12 cellular contexts compared by ENCODE assay signal in genomic region chr6:145878591-145879295, GRCh38.
"Had no signal": no experiment of that assay in that cellular context is flagged by ENCODE, and none has a peak within 500 bp of the region (broad histone marks: within the 10 kb centered on the region; RNA-seq: fewer than 3 reads in every experiment).

No MANE protein-coding gene starts in this region.

- H3K27me3 ChIP-seq: adrenal gland, gastroesophageal sphincter, testis had no signal

- H3K4me3 ChIP-seq: adrenal gland, gastroesophageal sphincter, testis had no signal

- H3K9me3 ChIP-seq: adrenal gland, gastroesophageal sphincter, testis had no signal

- ATAC-seq: esophagus mucosa; gastroesophageal sphincter; left ventricle myocardium superior; stimulated activated naive CD8-positive, alpha-beta T cell treated with anti-CD3 and anti-CD28 coated beads, Interleukin-15, Interleukin-2, amounts not matched to agents 100 U/mL and 50 U/mL, for 24 hours; T-helper 17 cell had no signal

- H3K36me3 ChIP-seq: adrenal gland, gastroesophageal sphincter had no signal

- H3K4me1 ChIP-seq: adrenal gland had no signal

- DNase-seq: activated naive CD4-positive, alpha-beta T cell treated with anti-CD3 and anti-CD28 coated beads, Interleukin-2, amount 10 ng/mL, durations not matched to agents 7 days and 5 days; adrenal gland; cerebellar nuclear complex; endodermal cell; left ventricle myocardium superior; stimulated activated CD4-positive, alpha-beta T cell treated with anti-CD3 and anti-CD28 coated beads, Interleukin-4, amount 100 ng/mL, for 1 hour; stimulated activated CD8-positive, alpha-beta memory T cell treated with anti-CD3 and anti-CD28 coated beads, Interleukin-4, amount 100 ng/mL, for 48 hours; stimulated activated naive CD8-positive, alpha-beta T cell treated with anti-CD3 and anti-CD28 coated beads, Interleukin-15, Interleukin-2, amounts not matched to agents 100 U/mL and 50 U/mL, for 24 hours; T-helper 17 cell; testis had no signal

- H3K27ac ChIP-seq: adrenal gland, gastroesophageal sphincter, testis had no signal
